Comparison of ENCODE assay signal across 9 cellular contexts in genomic region chr12:75505706-75506312, GRCh38. TPM values are rescaled to one million over a fixed set of nuclear protein-coding genes. Genes with fewer than 3 reads are reported as not detected.
DNase-seq lines count a peak whose midpoint lies in the region; ATAC-seq and TF ChIP-seq lines count a peak whose summit lies in the region.
"Had no signal": no experiment of that assay in that cellular context is flagged by ENCODE, and none has a peak within 500 bp of the region (broad histone marks: within the 10 kb centered on the region; RNA-seq: fewer than 3 reads in every experiment).

No MANE protein-coding gene starts in this region.

- DNase-seq in EL (peak; percentile 19), adipocyte (ENCODE audit: low read depth) (peak; percentile 83), lung (ENCODE audit: low spot score) (no peak), SW480 (ENCODE audit: low spot score) (no peak), NCI-H146 (lab: John Stamatoyannopoulos, UW) (no peak)
- DNase-seq in NK-92 treated with Interleukin-12 subunit alpha and Interleukin-12 subunit beta, amount 100 ng/mL, for 24 hours (lab: John Stamatoyannopoulos, UW) = no peak
- no peak for DNase-seq in stimulated activated CD4-positive, alpha-beta T cell treated with anti-CD3 and anti-CD28 coated beads, Interleukin-12 subunit alpha, Interleukin-12 subunit beta, amount 100 ng/mL, for 4 hours

- no peak overlapping the region for H3K27ac ChIP-seq in lung (ENCODE audit: low read depth in 1 of 2, low read length in 1 of 2)
- H3K27ac ChIP-seq: SK-N-MC had no signal

- peak overlapping the region; percentile 41 for H3K9ac ChIP-seq in adipocyte (ENCODE audit: low read length)

- H3K4me3 ChIP-seq in adipocyte (ENCODE audit: low read length) = no peak overlapping the region
- H3K4me3 ChIP-seq in lung = no peak overlapping the region
- H3K4me3 ChIP-seq: SK-N-MC had no signal

- H3K27me3 ChIP-seq in adipocyte (replicated peaks; ENCODE audit: control insufficient read depth, insufficient read depth, low read length) (no peaks in the 10 kb centered on the region), lung (ENCODE audit: control insufficient read depth, insufficient read depth) (no peaks in the 10 kb centered on the region)

- 71 to 72% methylated on average over 2 of the region's 2 CpGs for WGBS in lung, 2 donors

- H3K4me1 ChIP-seq in adipocyte (ENCODE audit: control insufficient read depth, insufficient read depth, low read length) (peaks cover 35% of the 10 kb centered on the region), lung (ENCODE audit: control insufficient read depth in 2 of 2, insufficient read depth in 2 of 2, low read length in 2 of 2) (peaks cover 0 to 16% of the 10 kb centered on the region in 2 donors)

- peak; percentile 47 for ATAC-seq in HG03159 (IDR thresholded peaks at IDR 0.05; ENCODE audit: unreplicated experiment)
- no peak for ATAC-seq in lung (ENCODE audit: insufficient read depth, low FRiP score)

- peaks cover 56% of the 10 kb centered on the region for H3K36me3 ChIP-seq in adipocyte (ENCODE audit: control insufficient read depth, insufficient read depth, low read length, severe bottlenecking)
- H3K36me3 ChIP-seq in lung (ENCODE audit: control insufficient read depth in 2 of 2, insufficient read depth in 2 of 2, low read length in 2 of 2) = peaks cover 4 to 20% of the 10 kb centered on the region in 2 donors

- peak; percentile 6 for TF ChIP-seq CTCF in lung (IDR thresholded peaks at IDR 0.05; ENCODE audit: control extremely low read depth, extremely low read depth)

- H3K9me3 ChIP-seq in adipocyte (ENCODE audit: control insufficient read depth, low read length) = no peaks in the 10 kb centered on the region
- no peaks in the 10 kb centered on the region for H3K9me3 ChIP-seq in lung (ENCODE audit: control insufficient read depth in 2 of 2, insufficient read depth in 1 of 2, low read length in 1 of 2)

RNA-seq across cellular contexts. Expression of gene KRR1, which starts 5.6 kb away (rescaled TPM):
- total RNA-seq in lung = 10 to 100 TPM; 38.3 to 62.5 TPM
- polyA plus RNA-seq in lung = 10 to 100 TPM; 19.9 to 21.5 TPM

RNA-seq across cellular contexts. Expression of gene GLIPR1, which starts 25.3 kb away (rescaled TPM):
- 10 to 100 TPM; 10.9 to 28.8 TPM for total RNA-seq in lung
- polyA plus RNA-seq in lung = 10 to 100 TPM in 1 of 2 donors, 1 to 10 TPM in 1; 3.7 to 33.8 TPM

Comparison
In these comparisons a context has a peak if more than half of its experiments do, and no peak if none do; other contexts are left out.
1. DNase-seq: peak in EL (single experiment) and adipocyte (single experiment); none in lung (single experiment), SW480 (single experiment), NK-92 treated with Interleukin-12 subunit alpha and Interleukin-12 subunit beta, amount 100 ng/mL, for 24 hours (single experiment), NCI-H146 (single experiment) and stimulated activated CD4-positive, alpha-beta T cell treated with anti-CD3 and anti-CD28 coated beads, Interleukin-12 subunit alpha, Interleukin-12 subunit beta, amount 100 ng/mL, for 4 hours (single experiment).